ENCODE assay signal across 36 cellular contexts in the genomic region with DNA sequence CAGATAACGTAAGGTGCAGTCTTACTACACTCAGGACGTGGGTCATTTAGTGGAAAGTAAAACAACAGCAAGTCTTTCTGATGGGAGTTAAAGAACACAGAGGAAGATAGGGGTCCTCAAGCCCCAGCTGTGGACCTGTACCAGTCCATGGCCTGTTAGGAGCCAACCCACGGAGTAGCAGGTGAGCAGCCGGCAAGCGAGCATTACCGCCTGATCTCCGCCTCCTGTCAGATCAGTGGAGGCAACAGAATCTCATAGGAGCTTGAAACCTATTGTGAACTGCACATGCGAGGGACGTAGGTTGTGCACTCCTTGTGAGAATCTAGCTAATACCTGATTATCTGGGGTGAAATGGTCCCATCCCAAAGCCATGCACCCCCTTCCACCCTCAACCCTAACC.
DNase-seq lines count a peak whose midpoint lies in the region; ATAC-seq, FAIRE-seq and TF ChIP-seq lines count a peak whose summit lies in the region.
"Had no signal": no experiment of that assay in that cellular context is flagged by ENCODE, and none has a peak within 500 bp of the region (broad histone marks: within the 10 kb centered on the region; RNA-seq: fewer than 3 reads in every experiment).

No MANE protein-coding gene starts in this region.

- peak; percentile 44 for DNase-seq in activated effector memory CD4-positive, alpha-beta T cell treated with anti-CD3 and anti-CD28 coated beads, Interleukin-2, amount 50 U/mL, for 16 hours
- no peak for DNase-seq in activated effector memory CD4-positive, alpha-beta T cell treated with Interleukin-2 at 50 U/mL for 16 hours
- DNase-seq in chondrocyte (ENCODE audit: low spot score) (peak; percentile 57), kidney (peak; percentile 53), sciatic nerve (ENCODE audit: low spot score) (peak; percentile 32), tibial artery (no peak), NCI-H1048 (lab: John Stamatoyannopoulos, UW) (no peak)
- no peak for DNase-seq in activated CD8-positive, alpha-beta memory T cell treated with anti-CD3 and anti-CD28 coated beads, Interleukin-2, amount 50 U/mL, for 48 hours
- DNase-seq: 8988T; ACHN; AML-193; BE2C; C1 segment of cervical spinal cord; Caco-2; Calu3; CD4-positive, alpha-beta memory T cell; CD4-positive, alpha-beta T cell; CD4-positive, CD25-positive, alpha-beta regulatory T cell; CD8-positive, alpha-beta memory T cell; CD8-positive, alpha-beta T cell; COR-L47; DMS 273 treated with DMSO at 0.1 percent for 48 hours; DMS153; DMS53; DMS79; DMS79 treated with DMSO at 0.1 percent for 48 hours; DND-41; EL had no signal

- H3K36me3 ChIP-seq in kidney (ENCODE audit: control insufficient read depth in 1 of 2, insufficient read depth in 2 of 2, low read length in 2 of 2) (no peaks in the 10 kb centered on the region), tibial artery (no peaks in the 10 kb centered on the region)
- H3K36me3 ChIP-seq: BE2C; BLaER1; BLaER1 treated with 17β-estradiol and CSF1 and Interleukin-3, amounts not matched to agents 10 nM and 100 nM had no signal

- no peak for ATAC-seq in sciatic nerve
- ATAC-seq: A549; CD8-positive, alpha-beta T cell had no signal

- H3K9ac ChIP-seq in kidney (ENCODE audit: low read length in 2 of 2) = no peak overlapping the region
- H3K9ac ChIP-seq: BLaER1; BLaER1 treated with 17β-estradiol and CSF1 and Interleukin-3, amounts not matched to agents 10 nM and 100 nM had no signal

- H3K27ac Mint-ChIP-seq in chondrocyte (ENCODE audit: unreplicated experiment) = no peak overlapping the region
- H3K27ac Mint-ChIP-seq: B cell; CD14-positive monocyte; CD4-positive, alpha-beta memory T cell; CD4-positive, alpha-beta T cell; CD4-positive, CD25-positive, alpha-beta regulatory T cell; CD8-positive, alpha-beta memory T cell; CD8-positive, alpha-beta T cell had no signal

- H3K9me3 ChIP-seq in kidney (ENCODE audit: control insufficient read depth in 1 of 2, low read length in 2 of 2) = no peaks in the 10 kb centered on the region
- H3K9me3 ChIP-seq in tibial artery = no peaks in the 10 kb centered on the region
- H3K9me3 ChIP-seq: A549; BE2C; BLaER1; BLaER1 treated with 17β-estradiol and CSF1 and Interleukin-3, amounts not matched to agents 10 nM and 100 nM; Caco-2 had no signal

- TF ChIP-seq CTCF in chondrocyte (IDR thresholded peaks at IDR 0.05) = no peak
- no peak for TF ChIP-seq CTCF in kidney (IDR thresholded peaks at IDR 0.05; ENCODE audit: borderline replicate concordance, extremely low read depth, insufficient read depth)
- TF ChIP-seq CTCF in tibial artery (IDR thresholded peaks at IDR 0.05) = no peak

- no peaks in the 10 kb centered on the region for H3K36me3 Mint-ChIP-seq in chondrocyte (ENCODE audit: low read depth)
- H3K36me3 Mint-ChIP-seq: CD14-positive monocyte; CD4-positive, alpha-beta memory T cell; CD4-positive, CD25-positive, alpha-beta regulatory T cell; CD8-positive, alpha-beta memory T cell; CD8-positive, alpha-beta T cell had no signal

- FAIRE-seq in kidney (lab: Jason Lieb, UNC) = no peak
- FAIRE-seq: A549, D721Med had no signal

- H3K4me3 ChIP-seq in kidney (ENCODE audit: low read length in 2 of 2) = no peak overlapping the region
- no peak overlapping the region for H3K4me3 ChIP-seq in tibial artery
- H3K4me3 ChIP-seq: A549; BLaER1; BLaER1 treated with 17β-estradiol and CSF1 and Interleukin-3, amounts not matched to agents 10 nM and 100 nM had no signal

- H3K27me3 Mint-ChIP-seq in chondrocyte (ENCODE audit: low read depth) = peaks cover 4% of the 10 kb centered on the region
- H3K27me3 Mint-ChIP-seq: B cell; CD4-positive, alpha-beta memory T cell; CD4-positive, alpha-beta T cell; CD4-positive, CD25-positive, alpha-beta regulatory T cell; CD8-positive, alpha-beta memory T cell had no signal

- intact Hi-C loops in kidney (cut with DNase I) = no loop called here
- intact Hi-C loops in sciatic nerve (cut with DNase I) = no loop called here
- intact Hi-C loops in tibial artery (cut with DNase I; ENCODE audit: low total_unique reads) = no loop called here

- H3K4me3 Mint-ChIP-seq in chondrocyte (ENCODE audit: unreplicated experiment) = no peak overlapping the region
- H3K4me3 Mint-ChIP-seq: B cell; CD14-positive monocyte; CD4-positive, alpha-beta memory T cell; CD4-positive, alpha-beta T cell; CD4-positive, CD25-positive, alpha-beta regulatory T cell; CD8-positive, alpha-beta memory T cell; CD8-positive, alpha-beta T cell had no signal

- no peaks in the 10 kb centered on the region for H3K27me3 ChIP-seq in tibial artery
- H3K27me3 ChIP-seq: BE2C; BLaER1; BLaER1 treated with 17β-estradiol and CSF1 and Interleukin-3, amounts not matched to agents 10 nM and 100 nM had no signal

- H3K4me1 ChIP-seq in kidney (ENCODE audit: control insufficient read depth in 1 of 2, insufficient read depth in 1 of 2, low read depth in 1 of 2, low read length in 2 of 2) (no peaks in the 10 kb centered on the region), tibial artery (no peaks in the 10 kb centered on the region)
- H3K4me1 ChIP-seq: A549; BE2C; BLaER1; BLaER1 treated with 17β-estradiol and CSF1 and Interleukin-3, amounts not matched to agents 10 nM and 100 nM; Caco-2 had no signal

- H3K27ac ChIP-seq in kidney (ENCODE audit: low read depth in 2 of 2, low read length in 2 of 2) = no peak overlapping the region
- no peak overlapping the region for H3K27ac ChIP-seq in tibial artery
- H3K27ac ChIP-seq: 22Rv1; A549; BLaER1; BLaER1 treated with 17β-estradiol and CSF1 and Interleukin-3, amounts not matched to agents 10 nM and 100 nM; C4-2B had no signal

- H3K4me1 Mint-ChIP-seq in chondrocyte (ENCODE audit: low read depth) = peaks cover 8% of the 10 kb centered on the region
- H3K4me1 Mint-ChIP-seq: B cell; CD14-positive monocyte; CD4-positive, alpha-beta memory T cell; CD4-positive, CD25-positive, alpha-beta regulatory T cell; CD8-positive, alpha-beta memory T cell had no signal

- no peaks in the 10 kb centered on the region for H3K9me3 Mint-ChIP-seq in chondrocyte (ENCODE audit: low read depth)

Comparison
In these comparisons a context has a peak if more than half of its experiments do, and no peak if none do; other contexts are left out.
1. DNase-seq: peak in activated effector memory CD4-positive, alpha-beta T cell treated with anti-CD3 and anti-CD28 coated beads, Interleukin-2, amount 50 U/mL, for 16 hours (single experiment), chondrocyte (single experiment), kidney (single experiment) and sciatic nerve (single experiment); none in activated effector memory CD4-positive, alpha-beta T cell treated with Interleukin-2 at 50 U/mL for 16 hours (single experiment), tibial artery (0 of 2), activated CD8-positive, alpha-beta memory T cell treated with anti-CD3 and anti-CD28 coated beads, Interleukin-2, amount 50 U/mL, for 48 hours (single experiment) and NCI-H1048 (single experiment).